Comparison of ENCODE assay signal across 9 cellular contexts in genomic region chr5:160233847-160234246, GRCh38. TPM values are rescaled to one million over a fixed set of nuclear protein-coding genes. Genes with fewer than 3 reads are reported as not detected.
"Had no signal": no experiment of that assay in that cellular context is flagged by ENCODE, and none has a peak within 500 bp of the region (broad histone marks: within the 10 kb centered on the region; RNA-seq: fewer than 3 reads in every experiment).

No MANE protein-coding gene starts in this region.

- H3K9me3 ChIP-seq: HAP-1 had no signal

- H3K4me2 ChIP-seq: GM23338 had no signal

- ATAC-seq: GM23338, HCT116, HepG2 had no signal

- H3K27ac ChIP-seq: HL-60 had no signal

- FAIRE-seq: HepG2 had no signal

- H3K4me1 ChIP-seq: HAP-1 had no signal

- H3K36me3 ChIP-seq: HAP-1 had no signal

- H3K4me3 ChIP-seq: GM23338, HAP-1 had no signal

- DNase-seq: H7, HFFc6 had no signal

- H2AFZ ChIP-seq: GM23338 had no signal

RNA-seq across cellular contexts. Expression of gene FABP6, which starts 4.5 kb away (rescaled TPM):
- total RNA-seq: H4, HepG2, HFFc6 had no signal
- polyA plus RNA-seq: IgD-negative memory B cell had no signal
